In the genomic region with DNA sequence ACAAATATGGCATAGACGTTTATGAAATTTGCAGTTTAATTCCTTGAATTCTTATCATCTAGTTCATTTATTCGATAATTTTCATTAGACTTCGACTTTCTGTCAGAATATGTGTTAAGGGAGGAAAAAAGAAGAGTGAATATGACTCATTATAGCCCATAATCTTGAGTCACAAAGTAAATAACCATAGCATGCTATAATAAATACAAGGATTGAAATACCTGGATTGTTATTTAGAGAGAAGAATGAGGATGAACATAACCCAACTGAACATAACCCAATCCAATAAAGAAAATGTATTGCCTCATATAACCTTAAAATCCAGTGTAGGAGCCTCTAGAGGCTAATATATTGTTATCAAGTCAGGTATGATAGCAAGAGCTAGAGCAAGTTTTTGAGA, we compare ENCODE assay signal across 15 cellular contexts.
"Had no signal": no experiment of that assay in that cellular context is flagged by ENCODE, and none has a peak within 500 bp of the region (broad histone marks: within the 10 kb centered on the region; RNA-seq: fewer than 3 reads in every experiment).

No MANE protein-coding gene starts in this region.

- H3K4me1 Mint-ChIP-seq: natural killer cell, neural crest cell had no signal

- H3K27ac Mint-ChIP-seq: natural killer cell had no signal

- H3K36me3 Mint-ChIP-seq: natural killer cell had no signal

- H3K9me3 Mint-ChIP-seq: neural crest cell had no signal

- DNase-seq: colonic mucosa; dermis blood vessel endothelial cell; erythroblast; foreskin keratinocyte; head of caudate nucleus; hippocampal formation; mucosa of descending colon; natural killer cell; posterior cingulate gyrus; sigmoid colon; stimulated activated naive CD4-positive, alpha-beta T cell; stomach; substantia nigra; transverse colon had no signal

- ATAC-seq: foreskin keratinocyte, mucosa of descending colon, natural killer cell had no signal

- H3K4me3 Mint-ChIP-seq: natural killer cell, neural crest cell had no signal
